ENCODE assay signal across 32 cellular contexts in genomic region chr5:64140018-64140417, GRCh38. TPM values are rescaled to one million over a fixed set of nuclear protein-coding genes. Genes with fewer than 3 reads are reported as not detected.
"Had no signal": no experiment of that assay in that cellular context is flagged by ENCODE, and none has a peak within 500 bp of the region (broad histone marks: within the 10 kb centered on the region; RNA-seq: fewer than 3 reads in every experiment).

No MANE protein-coding gene starts in this region.

- H3K36me3 ChIP-seq: ascending aorta, cardiac muscle cell had no signal

- H3K4me3 ChIP-seq: ascending aorta, cardiac muscle cell had no signal

- FAIRE-seq: bronchial epithelial cell, TTC549 had no signal

- DNase-seq: activated B cell treated with CpG ODN at 0.5 μM for 24 hours; activated CD4-positive, alpha-beta memory T cell treated with anti-CD3 and anti-CD28 coated beads, Interleukin-2, amount 10 ng/mL, durations not matched to agents 7 days and 5 days; activated CD4-positive, alpha-beta T cell treated with anti-CD3 and anti-CD28 coated beads for 4 hours; activated CD4-positive, alpha-beta T cell treated with anti-CD3 and anti-CD28 coated beads, Interleukin-2, amount 10 ng/mL, durations not matched to agents 24 days and 14 days; activated CD4-positive, alpha-beta T cell treated with anti-CD3 and anti-CD28 coated beads, Interleukin-2, amount 50 U/mL, for 1 hour; activated CD4-positive, alpha-beta T cell treated with anti-CD3 and anti-CD28 coated beads, Interleukin-2, amount 50 U/mL, for 4 hours; activated CD4-positive, CD25-positive, alpha-beta regulatory T cell treated with anti-CD3 and anti-CD28 coated beads, Interleukin-2, amount 50 U/mL, for 72 hours; activated CD8-positive, alpha-beta memory T cell treated with anti-CD3 and anti-CD28 coated beads for 24 hours; activated CD8-positive, alpha-beta memory T cell treated with anti-CD3 and anti-CD28 coated beads, Interleukin-2, amount 10 ng/mL, durations not matched to agents 7 days and 5 days; activated CD8-positive, alpha-beta memory T cell treated with anti-CD3 and anti-CD28 coated beads, Interleukin-2, amount 50 U/mL, for 48 hours; activated CD8-positive, alpha-beta T cell treated with anti-CD3 and anti-CD28 coated beads, Interleukin-2, amount 10 ng/mL, durations not matched to agents 7 days and 5 days; activated effector memory CD4-positive, alpha-beta T cell treated with Interleukin-2 at 50 U/mL for 16 hours; activated gamma-delta T cell; activated naive CD4-positive, alpha-beta T cell treated with anti-CD3 and anti-CD28 coated beads, Interleukin-2, amount 10 ng/mL, durations not matched to agents 7 days and 5 days; activated naive CD4-positive, alpha-beta T cell treated with Interleukin-2 at 50 U/mL for 16 hours; activated naive CD8-positive, alpha-beta T cell treated with anti-CD3 and anti-CD28 coated beads, Interleukin-2, amount 10 ng/mL, durations not matched to agents 7 days and 5 days; activated naive CD8-positive, alpha-beta T cell treated with anti-CD3 and anti-CD28 coated beads, Interleukin-2, amount 50 U/mL, for 24 hours; activated T-cell treated with anti-CD3 and anti-CD28 coated beads, Interleukin-2, amount 50 U/mL, for 24 hours; activated T-cell treated with anti-CD3 and anti-CD28 coated beads, Interleukin-2, amount 50 U/mL, for 48 hours; amygdala; anterior cingulate cortex; caudate nucleus; cerebellar nuclear complex; T-helper 1 cell; T-helper 2 cell; T-helper 9 cell had no signal

- H3K27ac ChIP-seq: ascending aorta, cardiac muscle cell, VCaP had no signal

- H3K9me3 ChIP-seq: ascending aorta had no signal

- H3K27me3 ChIP-seq: ascending aorta, cardiac muscle cell had no signal

- ATAC-seq: activated CD8-positive, alpha-beta memory T cell treated with anti-CD3 and anti-CD28 coated beads, Interleukin-2, amount 10 ng/mL, durations not matched to agents 7 days and 5 days; activated CD8-positive, alpha-beta T cell treated with anti-CD3 and anti-CD28 coated beads, Interleukin-2, amount 10 ng/mL, durations not matched to agents 7 days and 5 days; activated naive CD8-positive, alpha-beta T cell treated with anti-CD3 and anti-CD28 coated beads, Interleukin-2, amount 50 U/mL, for 24 hours had no signal

RNA-seq across cellular contexts. Expression of gene RNF180, which starts 25.6 kb away (rescaled TPM):
- total RNA-seq: activated B cell treated with CpG ODN at 0.5 μM for 24 hours; activated CD4-positive, alpha-beta memory T cell treated with anti-CD3 and anti-CD28 coated beads, Interleukin-2, amount 10 ng/mL, durations not matched to agents 7 days and 5 days; activated CD4-positive, alpha-beta T cell treated with anti-CD3 and anti-CD28 coated beads, Interleukin-2, amount 10 ng/mL, durations not matched to agents 24 days and 14 days; activated CD8-positive, alpha-beta memory T cell treated with anti-CD3 and anti-CD28 coated beads, Interleukin-2, amount 10 ng/mL, durations not matched to agents 7 days and 5 days; activated CD8-positive, alpha-beta T cell treated with anti-CD3 and anti-CD28 coated beads, Interleukin-2, amount 10 ng/mL, durations not matched to agents 7 days and 5 days; activated naive CD8-positive, alpha-beta T cell treated with anti-CD3 and anti-CD28 coated beads, Interleukin-2, amount 10 ng/mL, durations not matched to agents 7 days and 5 days; activated T-helper 2 cell treated with anti-CD3 and anti-CD28 coated beads, Interferon-gamma antibody, Interleukin-2, Interleukin-4, amounts not matched to agents 10 μg/mL and 5 μg/mL and 100 μg/mL, durations not matched to agents 14 hours and 24 hours and 36 hours had no signal
